In genomic region chr4:2402053-2402452, GRCh38 we compare ENCODE assay signal across 8 cellular contexts. TPM values are rescaled to one million over a fixed set of nuclear protein-coding genes. Genes with fewer than 3 reads are reported as not detected.
A peak's percentile ranks its signal among the peaks of the same experiment; 100 is the strongest.
DNase-seq lines count a peak whose midpoint lies in the region; ATAC-seq and TF ChIP-seq lines count a peak whose summit lies in the region.

No MANE protein-coding gene starts in this region.

- H3K4me3 Mint-ChIP-seq in naive thymus-derived CD4-positive, alpha-beta T cell: peak overlapping the region; percentile 55 to 87 (median 83)

- TF ChIP-seq CTCF in WERI-Rb-1 (IDR thresholded peaks at IDR 0.05; ENCODE audit: low read depth, low read length): peak; percentile 40; the same call in 1 of the 2 replicates

- H3K4me3 ChIP-seq in WERI-Rb-1 (ENCODE audit: low read depth, low read length): peak overlapping the region; percentile 24
- peak overlapping the region; percentile 53 for H3K4me3 ChIP-seq in naive thymus-derived CD4-positive, alpha-beta T cell (ENCODE audit: low read length)

- no peaks in the 10 kb centered on the region for H3K9me3 Mint-ChIP-seq in naive thymus-derived CD4-positive, alpha-beta T cell

- no peaks in the 10 kb centered on the region for H3K36me3 ChIP-seq in WERI-Rb-1
- no peaks in the 10 kb centered on the region for H3K36me3 ChIP-seq in naive thymus-derived CD4-positive, alpha-beta T cell (ENCODE audit: control insufficient read depth in 2 of 3, insufficient read depth in 3 of 3, low read length in 3 of 3)

- H3K4me1 Mint-ChIP-seq in naive thymus-derived CD4-positive, alpha-beta T cell: peaks cover 13 to 41% (median 28%) of the 10 kb centered on the region in 7 donors

- peak overlapping the region; percentile 57 for H3K27ac ChIP-seq in WERI-Rb-1
- H3K27ac ChIP-seq in naive thymus-derived CD4-positive, alpha-beta T cell (ENCODE audit: low read depth, low read length): no peak overlapping the region

- no peaks in the 10 kb centered on the region for H3K27me3 ChIP-seq in WERI-Rb-1 (ENCODE audit: insufficient read depth, low read depth, severe bottlenecking)
- no peaks in the 10 kb centered on the region for H3K27me3 ChIP-seq in naive thymus-derived CD4-positive, alpha-beta T cell (ENCODE audit: control insufficient read depth in 2 of 2, insufficient read depth in 2 of 2, low read length in 2 of 2)

- H3K27ac Mint-ChIP-seq in naive thymus-derived CD4-positive, alpha-beta T cell: peak overlapping the region in 5 of 9 donors; percentile 43 to 86 (median 75)

- H3K9me3 ChIP-seq in WERI-Rb-1 (ENCODE audit: severe bottlenecking): no peaks in the 10 kb centered on the region
- H3K9me3 ChIP-seq in naive thymus-derived CD4-positive, alpha-beta T cell (ENCODE audit: control insufficient read depth in 2 of 3, low read length in 3 of 3): no peaks in the 10 kb centered on the region

- peaks cover 16% of the 10 kb centered on the region in 2 donors for H3K4me1 ChIP-seq in naive thymus-derived CD4-positive, alpha-beta T cell (ENCODE audit: control insufficient read depth in 2 of 2, insufficient read depth in 2 of 2, low read length in 2 of 2)

- DNase-seq in activated effector memory CD4-positive, alpha-beta T cell treated with anti-CD3 and anti-CD28 coated beads, Interleukin-2, amount 50 U/mL, for 16 hours: peak; percentile 71
- DNase-seq in activated effector memory CD4-positive, alpha-beta T cell treated with Interleukin-2 at 50 U/mL for 16 hours: no peak
- DNase-seq in WERI-Rb-1: peak; percentile 98
- peak in 2 of 9 donors; percentile 19 to 26 for DNase-seq in naive thymus-derived CD4-positive, alpha-beta T cell
- DNase-seq in NCI-H1930 (lab: John Stamatoyannopoulos, UW): no peak
- no peak for DNase-seq in SIG-M5 (lab: John Stamatoyannopoulos, UW)

- CTCF ChIA-PET in naive thymus-derived CD4-positive, alpha-beta T cell (lab: Charles Lee): interaction anchor here (0.6 to 1.5 kb wide), 4 partner anchors 9 to 13 kb away, joined by 3 to 6 read pairs (median 4); no protein-coding TSS in a partner anchor

- H3K27me3 Mint-ChIP-seq in naive thymus-derived CD4-positive, alpha-beta T cell: peaks cover 0 to 10% (median 0%) of the 10 kb centered on the region in 5 donors

- POLR2A ChIA-PET in naive thymus-derived CD4-positive, alpha-beta T cell (lab: Charles Lee): interaction anchor here (0.6 to 4.2 kb wide), 4 partner anchors 8 to 13 kb away, joined by 3 to 27 read pairs (median 6); no protein-coding TSS in a partner anchor

- peak; percentile 82 for ATAC-seq in esophagus mucosa
- peak; percentile 59 for ATAC-seq in naive thymus-derived CD4-positive, alpha-beta T cell
- ATAC-seq in GM21717 (IDR thresholded peaks at IDR 0.05; ENCODE audit: unreplicated experiment): no peak

- peaks cover 0 to 1% (median 0%) of the 10 kb centered on the region in 5 donors for H3K36me3 Mint-ChIP-seq in naive thymus-derived CD4-positive, alpha-beta T cell

- intact Hi-C loops in naive thymus-derived CD4-positive, alpha-beta T cell (cut with micrococcal nuclease): loop anchor here in 1 of 2 donors (2.0 kb wide), 1 partner anchor 17 kb away; the partner anchor contains the start of genes CFAP99 and ZFYVE28

RNA-seq across cellular contexts. Expression of gene ZFYVE28, which starts 16.4 kb away (rescaled TPM):
- 5.3 TPM for total RNA-seq in esophagus mucosa
- 10 to 100 TPM; 15.2 to 26.5 (median 16.1) TPM for total RNA-seq in naive thymus-derived CD4-positive, alpha-beta T cell
- 1 to 10 TPM; 6.1 to 7.4 TPM for polyA plus RNA-seq in naive thymus-derived CD4-positive, alpha-beta T cell

RNA-seq across cellular contexts. Expression of gene CFAP99, which starts 16.7 kb away (rescaled TPM):
- 0.28 TPM for total RNA-seq in esophagus mucosa
- under 1 TPM in 2 of 5 experiments, not detected in 3; 0.12 to 0.27 TPM for total RNA-seq in naive thymus-derived CD4-positive, alpha-beta T cell
- not detected for polyA plus RNA-seq in naive thymus-derived CD4-positive, alpha-beta T cell

Comparison
In these comparisons a context has a peak if more than half of its experiments do, and no peak if none do; other contexts are left out.
1. DNase-seq: peak in activated effector memory CD4-positive, alpha-beta T cell treated with anti-CD3 and anti-CD28 coated beads, Interleukin-2, amount 50 U/mL, for 16 hours (single experiment) and WERI-Rb-1 (single experiment); none in activated effector memory CD4-positive, alpha-beta T cell treated with Interleukin-2 at 50 U/mL for 16 hours (single experiment), NCI-H1930 (0 of 2) and SIG-M5 (single experiment).